Comparison of ENCODE assay signal across 33 cellular contexts in the genomic region with DNA sequence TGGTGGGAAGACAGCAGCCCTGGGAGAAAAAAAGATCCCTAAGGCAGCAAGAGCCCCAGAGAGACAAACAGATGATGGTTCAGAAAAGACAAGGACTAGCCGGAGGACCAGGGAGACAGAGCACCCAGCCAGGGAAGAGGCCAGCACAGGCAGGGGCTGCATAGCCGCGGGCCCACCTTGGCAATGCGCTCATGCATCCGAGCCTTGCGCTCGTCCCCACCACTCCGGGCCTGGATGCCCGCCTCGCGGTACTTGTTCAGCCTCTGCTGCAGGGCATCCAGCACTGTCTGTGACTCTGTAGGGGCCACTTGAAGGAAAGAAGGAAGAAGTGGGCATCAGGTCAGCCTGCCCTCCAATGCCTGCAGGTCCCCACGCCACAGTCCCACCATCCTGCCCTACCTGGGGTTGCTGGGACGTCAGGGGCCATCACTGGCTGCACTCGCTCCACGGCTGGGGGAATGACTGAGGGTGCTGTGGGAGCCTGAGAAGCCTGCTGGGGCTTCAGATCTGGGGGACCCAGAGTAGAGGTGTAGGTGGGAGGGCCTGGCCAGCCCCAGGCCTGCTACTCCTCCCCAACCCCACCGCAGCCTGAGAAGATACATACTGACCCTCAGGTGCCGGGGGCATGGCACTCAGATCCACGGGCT.
"Had no signal": no experiment of that assay in that cellular context is flagged by ENCODE, and none has a peak within 500 bp of the region (broad histone marks: within the 10 kb centered on the region; RNA-seq: fewer than 3 reads in every experiment).

No MANE protein-coding gene starts in this region.

- H3K27me3 Mint-ChIP-seq: activated CD4-positive, alpha-beta memory T cell treated with anti-CD3 and anti-CD28 coated beads, Interleukin-2, amount 10 ng/mL, durations not matched to agents 7 days and 5 days; activated CD4-positive, alpha-beta T cell treated with anti-CD3 and anti-CD28 coated beads, Interleukin-2, amount 10 ng/mL, durations not matched to agents 24 days and 14 days; effector memory CD8-positive, alpha-beta T cell; memory B cell; stimulated activated memory B cell treated with anti-CD40 and anti-IgM and Interleukin-4, amounts not matched to agents 10 μg/mL and 1 μg/mL and 100 μg/mL, for 72 hours had no signal

- H3K27me3 ChIP-seq: adrenal gland, body of pancreas, cardiac muscle cell, gastroesophageal sphincter, stomach, thyroid gland, upper lobe of left lung, vagina had no signal

- H3K27ac ChIP-seq: adrenal gland, body of pancreas, cardiac muscle cell, gastroesophageal sphincter, skin epidermis, stomach, thyroid gland, upper lobe of left lung, vagina, WERI-Rb-1 had no signal

- H3K4me1 Mint-ChIP-seq: memory B cell had no signal

- H3K9me3 ChIP-seq: adrenal gland, body of pancreas, gastroesophageal sphincter, stomach, thyroid gland, upper lobe of left lung, vagina had no signal

- H3K9me3 Mint-ChIP-seq: activated CD4-positive, alpha-beta memory T cell treated with anti-CD3 and anti-CD28 coated beads, Interleukin-2, amount 10 ng/mL, durations not matched to agents 7 days and 5 days; activated CD4-positive, alpha-beta T cell treated with anti-CD3 and anti-CD28 coated beads, Interleukin-2, amount 10 ng/mL, durations not matched to agents 24 days and 14 days; activated naive CD4-positive, alpha-beta T cell treated with anti-CD3 and anti-CD28 coated beads, Interleukin-2, amount 50 U/mL, for 72 hours; activated T-cell treated with anti-CD3 and anti-CD28 coated beads, Interleukin-2, amount 50 U/mL, for 4 hours; effector memory CD8-positive, alpha-beta T cell; memory B cell; natural killer cell; stimulated activated memory B cell treated with anti-CD40 and anti-IgM and Interleukin-4, amounts not matched to agents 10 μg/mL and 1 μg/mL and 100 μg/mL, for 72 hours; T-helper 1 cell treated with Interleukin-12 subunit alpha and Interleukin-12 subunit beta and Interleukin-4 antibody, amounts not matched to agents 30 μg/mL and 1 μg/mL, for 36 hours had no signal

- H3K4me3 ChIP-seq: adrenal gland, body of pancreas, cardiac muscle cell, gastroesophageal sphincter, skin epidermis, stomach, thyroid gland, upper lobe of left lung, vagina had no signal

- FAIRE-seq: endothelial cell of umbilical vein had no signal

- H3K4me3 Mint-ChIP-seq: activated CD4-positive, alpha-beta memory T cell treated with anti-CD3 and anti-CD28 coated beads, Interleukin-2, amount 10 ng/mL, durations not matched to agents 7 days and 5 days; activated CD4-positive, alpha-beta T cell treated with anti-CD3 and anti-CD28 coated beads, Interleukin-2, amount 10 ng/mL, durations not matched to agents 24 days and 14 days; activated T-cell treated with anti-CD3 and anti-CD28 coated beads, Interleukin-2, amount 50 U/mL, for 4 hours; effector memory CD8-positive, alpha-beta T cell; immature natural killer cell; memory B cell; natural killer cell; stimulated activated memory B cell treated with anti-CD40 and anti-IgM and Interleukin-4, amounts not matched to agents 10 μg/mL and 1 μg/mL and 100 μg/mL, for 72 hours; T-helper 1 cell treated with Interleukin-12 subunit alpha and Interleukin-12 subunit beta and Interleukin-4 antibody, amounts not matched to agents 30 μg/mL and 1 μg/mL, for 36 hours had no signal

- DNase-seq: activated CD4-positive, alpha-beta memory T cell treated with anti-CD3 and anti-CD28 coated beads, Interleukin-2, amount 10 ng/mL, durations not matched to agents 7 days and 5 days; activated CD4-positive, alpha-beta T cell treated with anti-CD3 and anti-CD28 coated beads, Interleukin-2, amount 10 ng/mL, durations not matched to agents 24 days and 14 days; activated CD8-positive, alpha-beta memory T cell treated with anti-CD3 and anti-CD28 coated beads, Interleukin-2, amount 50 U/mL, for 48 hours; activated naive CD4-positive, alpha-beta T cell; activated T-cell treated with anti-CD3 and anti-CD28 coated beads, Interleukin-2, amount 50 U/mL, for 4 hours; adrenal gland; aorta; body of pancreas; cortex of kidney; effector memory CD8-positive, alpha-beta T cell; head of caudate nucleus; hippocampal formation; immature natural killer cell; natural killer cell; stimulated activated CD4-positive, alpha-beta T cell treated with anti-CD3 and anti-CD28 coated beads, Interleukin-12 subunit alpha, Interleukin-12 subunit beta, amount 100 ng/mL, for 4 hours; stimulated activated CD4-positive, alpha-beta T cell treated with anti-CD3 and anti-CD28 coated beads, Interleukin-4, amount 100 ng/mL, for 24 hours; stomach; SW 1271; T1000; thyroid gland; WERI-Rb-1 had no signal

- H3K27ac Mint-ChIP-seq: activated CD4-positive, alpha-beta memory T cell treated with anti-CD3 and anti-CD28 coated beads, Interleukin-2, amount 10 ng/mL, durations not matched to agents 7 days and 5 days; activated CD4-positive, alpha-beta T cell treated with anti-CD3 and anti-CD28 coated beads, Interleukin-2, amount 10 ng/mL, durations not matched to agents 24 days and 14 days; stimulated activated memory B cell treated with anti-CD40 and anti-IgM and Interleukin-4, amounts not matched to agents 10 μg/mL and 1 μg/mL and 100 μg/mL, for 72 hours; T-helper 1 cell treated with Interleukin-12 subunit alpha and Interleukin-12 subunit beta and Interleukin-4 antibody, amounts not matched to agents 30 μg/mL and 1 μg/mL, for 36 hours had no signal

- ATAC-seq: activated CD4-positive, CD25-positive, alpha-beta regulatory T cell treated with anti-CD3 and anti-CD28 coated beads, Interleukin-2, amount 50 U/mL, for 24 hours; activated naive CD4-positive, alpha-beta T cell treated with anti-CD3 and anti-CD28 coated beads, Interleukin-2, amount 50 U/mL, for 72 hours; activated T-cell treated with anti-CD3 and anti-CD28 coated beads, Interleukin-2, amount 50 U/mL, for 4 hours; body of pancreas; effector memory CD8-positive, alpha-beta T cell; gastroesophageal sphincter; natural killer cell; sciatic nerve; stimulated activated memory B cell treated with anti-CD40 and anti-IgM and Interleukin-4, amounts not matched to agents 10 μg/mL and 1 μg/mL and 100 μg/mL, for 72 hours had no signal
